Comparison of ENCODE assay signal across 8 cellular contexts in genomic region chr1:24909388-24909898, GRCh38. TPM values are rescaled to one million over a fixed set of nuclear protein-coding genes. Genes with fewer than 3 reads are reported as not detected.
DNase-seq lines count a peak whose midpoint lies in the region; ATAC-seq and TF ChIP-seq lines count a peak whose summit lies in the region.

No MANE protein-coding gene starts in this region.

- CTCF ChIA-PET in HEK293 (lab: Yijun Ruan, JAX): interaction anchor here (0.5 to 1.6 kb wide), 6 partner anchors 11 to 324 kb away, joined by 3 to 4 read pairs (median 3); no protein-coding TSS in a partner anchor

- no peaks in the 10 kb centered on the region for H3K9me3 ChIP-seq in HEK293 (ENCODE audit: control insufficient read depth, insufficient read depth, low read depth, low read length)
- no peaks in the 10 kb centered on the region for H3K9me3 ChIP-seq in adrenal gland (replicated peaks in 1 of 3)
- no peaks in the 10 kb centered on the region for H3K9me3 ChIP-seq in stomach

- H3K27ac ChIP-seq in HEK293 (ENCODE audit: extremely low read depth, low read depth, low read length) (no peak overlapping the region), adrenal gland (no peak overlapping the region), stomach (no peak overlapping the region)

- peak; percentile 32 for TF ChIP-seq CTCF in HEK293 (tag by site-specific recombination; IDR thresholded peaks at IDR 0.05)
- peak; percentile 26 to 58 (median 46) for TF ChIP-seq CTCF in adrenal gland (IDR thresholded peaks at IDR 0.05)
- TF ChIP-seq CTCF in stomach (IDR thresholded peaks at IDR 0.05): peak in 4 of 7 experiments; percentile 15 to 46 (median 36)

- H3K27me3 ChIP-seq in adrenal gland: no peaks in the 10 kb centered on the region
- peaks cover 0 to 23% (median 0%) of the 10 kb centered on the region in 3 donors for H3K27me3 ChIP-seq in stomach

- in situ Hi-C loops in ACHN (cut with HindIII; ENCODE audit: low pct_ligation_motif_present, low pct_unique_long_range_greater_than_20kb, low sequenced_read_pairs): no loop called here

- DNase-seq in ACHN: peak; percentile 74
- DNase-seq in adrenal gland: peak; percentile 39 to 71 (median 67)
- DNase-seq in iPS-NIHi11 (ENCODE audit: low spot score): peak; percentile 88
- DNase-seq in stomach: peak; percentile 61
- DNase-seq in NCI-H2081 treated with DMSO at 0.1 percent for 48 hours (lab: John Stamatoyannopoulos, UW): no peak

- TF ChIP-seq POLR2A in adrenal gland (IDR thresholded peaks at IDR 0.05): no peak
- no peak for TF ChIP-seq POLR2A in stomach (IDR thresholded peaks at IDR 0.05)

- TF ChIP-seq EP300 in stomach (IDR thresholded peaks at IDR 0.05): no peak

- 26 to 35% (median 29%) methylated on average over 9 to 15 of the region's 15 CpGs for WGBS in adrenal gland, 4 donors
- WGBS in stomach, 5 donors: 20 to 45% (median 30%) methylated on average over 11 to 15 of the region's 15 CpGs

- H3K4me3 ChIP-seq in HEK293 (ENCODE audit: low read depth, low read length): no peak overlapping the region
- H3K4me3 ChIP-seq in adrenal gland: no peak overlapping the region
- no peak overlapping the region for H3K4me3 ChIP-seq in stomach

- no peaks in the 10 kb centered on the region for H3K36me3 ChIP-seq in HEK293 (ENCODE audit: control insufficient read depth in 2 of 2, insufficient read depth in 1 of 2, low read length in 2 of 2)
- no peaks in the 10 kb centered on the region for H3K36me3 ChIP-seq in adrenal gland (replicated peaks in 1 of 2)
- peaks cover 0 to 32% (median 3%) of the 10 kb centered on the region in 4 donors for H3K36me3 ChIP-seq in stomach

- ATAC-seq in GM21786 (IDR thresholded peaks at IDR 0.05; ENCODE audit: unreplicated experiment) (no peak), HG03280 (IDR thresholded peaks at IDR 0.05; ENCODE audit: unreplicated experiment) (no peak)

- H3K4me1 ChIP-seq in HEK293 (ENCODE audit: control insufficient read depth, insufficient read depth, low read length) (no peaks in the 10 kb centered on the region), adrenal gland (replicated peaks in 1 of 2) (no peaks in the 10 kb centered on the region), stomach (peaks cover 0 to 14% (median 3%) of the 10 kb centered on the region in 4 donors)

- intact Hi-C loops in adrenal gland (cut with DNase I): no loop called here
- intact Hi-C loops in stomach (cut with DNase I; ENCODE audit: low total_unique reads): no loop called here

- POLR2A ChIA-PET in HEK293 (lab: Yijun Ruan, JAX): no interaction called here

TF ChIP-seq in HEK293, 187 proteins besides CTCF, POLR2A, EP300 and RAD21:
- TF ChIP-seq ZNF221 (tag by site-specific recombination; IDR thresholded peaks at IDR 0.05; ENCODE audit: borderline replicate concordance) (no peak), ZNF280D (tag by site-specific recombination; IDR thresholded peaks at IDR 0.05) (no peak), ZNF433 (tag by site-specific recombination; IDR thresholded peaks at IDR 0.05; ENCODE audit: low read depth) (no peak), ZBTB7A (tag by site-specific recombination; IDR thresholded peaks at IDR 0.05; ENCODE audit: low read depth) (no peak), ZSCAN18 (tag by site-specific recombination; IDR thresholded peaks at IDR 0.05) (no peak), ZNF837 (tag by site-specific recombination; IDR thresholded peaks at IDR 0.05) (no peak), GLIS2 (tag by site-specific recombination; IDR thresholded peaks at IDR 0.05) (no peak), ZNF169 (tag by site-specific recombination; IDR thresholded peaks at IDR 0.05) (no peak), ZNF549 (tag by site-specific recombination; IDR thresholded peaks at IDR 0.05) (no peak), ZNF223 (tag by site-specific recombination; IDR thresholded peaks at IDR 0.05) (no peak), ZNF292 (tag by site-specific recombination; IDR thresholded peaks at IDR 0.05; ENCODE audit: borderline replicate concordance, low read depth) (no peak), ZFP3 (tag by site-specific recombination; IDR thresholded peaks at IDR 0.05; ENCODE audit: low read depth) (no peak), GLIS1 (tag by site-specific recombination; IDR thresholded peaks at IDR 0.05) (no peak), PRDM2 (tag by site-specific recombination; IDR thresholded peaks at IDR 0.05; ENCODE audit: borderline replicate concordance) (no peak), OSR2 (tag by site-specific recombination; IDR thresholded peaks at IDR 0.05) (no peak)

RNA-seq across cellular contexts. Expression of gene RUNX3, which starts 20.6 kb away (rescaled TPM):
- total RNA-seq in adrenal gland: 1 to 10 TPM in 7 of 8 donors, under 1 TPM in 1; 0.79 to 7.5 (median 3.4) TPM
- 1 to 10 TPM in 1 of 3 donors, under 1 TPM in 2; 0.73 to 1.0 (median 0.94) TPM for polyA plus RNA-seq in adrenal gland
- 1 to 10 TPM in 3 of 5 donors, under 1 TPM in 1, not detected in 1; 0.29 to 6.1 (median 3.2) TPM for total RNA-seq in stomach
- 1 to 10 TPM; 1.5 to 4.0 (median 2.6) TPM for polyA plus RNA-seq in stomach
